In the genomic region with DNA sequence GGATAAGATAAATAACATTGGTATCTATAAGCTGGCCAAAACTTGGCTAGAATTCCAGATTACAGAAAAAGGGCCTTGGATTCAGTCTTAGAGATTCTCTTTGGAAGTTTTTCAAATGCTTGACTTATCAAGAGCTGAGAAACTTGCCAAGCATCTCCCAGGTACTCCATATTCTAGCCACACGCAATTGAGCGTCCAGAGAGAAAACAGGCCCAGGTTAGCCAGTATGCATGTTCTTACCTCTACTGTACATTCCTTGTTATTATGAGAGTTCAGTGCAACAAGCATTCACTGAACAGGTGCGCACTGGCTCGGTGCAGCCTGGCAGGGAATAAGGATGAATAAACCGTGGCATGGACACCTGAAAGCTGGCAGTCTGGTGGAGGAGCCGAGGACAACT, we compare ENCODE assay signal across 20 cellular contexts. TPM values are rescaled to one million over a fixed set of nuclear protein-coding genes. Genes with fewer than 3 reads are reported as not detected.
DNase-seq lines count a peak whose midpoint lies in the region; ATAC-seq and TF ChIP-seq lines count a peak whose summit lies in the region.
"Had no signal": no experiment of that assay in that cellular context is flagged by ENCODE, and none has a peak within 500 bp of the region (broad histone marks: within the 10 kb centered on the region; RNA-seq: fewer than 3 reads in every experiment).

No MANE protein-coding gene starts in this region.

- no peak overlapping the region for H3K4me3 Mint-ChIP-seq in activated T-cell treated with anti-CD3 and anti-CD28 coated beads, Interleukin-2, amount 50 U/mL, for 24 hours
- H3K4me3 Mint-ChIP-seq in activated T-cell treated with anti-CD3 and anti-CD28 coated beads, Interleukin-2, amount 50 U/mL, for 4 hours, result no peak overlapping the region
- no peak overlapping the region for H3K4me3 Mint-ChIP-seq in progenitor cell of endocrine pancreas (ENCODE audit: low read depth)

- H3K36me3 ChIP-seq in iPS-18a (ENCODE audit: control insufficient read depth, low read depth, low read length), result peaks cover 96% of the 10 kb centered on the region

- H3K27me3 ChIP-seq in iPS-18a (ENCODE audit: control insufficient read depth, insufficient read depth, low read length), result no peaks in the 10 kb centered on the region

- no peaks in the 10 kb centered on the region for H3K27me3 Mint-ChIP-seq in activated T-cell treated with anti-CD3 and anti-CD28 coated beads, Interleukin-2, amount 50 U/mL, for 24 hours
- H3K27me3 Mint-ChIP-seq in activated T-cell treated with anti-CD3 and anti-CD28 coated beads, Interleukin-2, amount 50 U/mL, for 4 hours (ENCODE audit: low read depth), result no peaks in the 10 kb centered on the region
- no peaks in the 10 kb centered on the region for H3K27me3 Mint-ChIP-seq in progenitor cell of endocrine pancreas

- peak overlapping the region; percentile 48 for H3K27ac Mint-ChIP-seq in activated T-cell treated with anti-CD3 and anti-CD28 coated beads, Interleukin-2, amount 50 U/mL, for 24 hours
- H3K27ac Mint-ChIP-seq in progenitor cell of endocrine pancreas, result peak overlapping the region; percentile 54

- ATAC-seq in activated T-cell treated with anti-CD3 and anti-CD28 coated beads, Interleukin-2, amount 50 U/mL, for 4 hours, result no peak
- ATAC-seq: Right ventricle myocardium inferior had no signal

- H3K4me1 ChIP-seq in iPS-18a (ENCODE audit: control insufficient read depth, low read depth, low read length), result no peaks in the 10 kb centered on the region

- no peaks in the 10 kb centered on the region for H3K9me3 Mint-ChIP-seq in activated T-cell treated with anti-CD3 and anti-CD28 coated beads, Interleukin-2, amount 50 U/mL, for 24 hours
- no peaks in the 10 kb centered on the region for H3K9me3 Mint-ChIP-seq in activated T-cell treated with anti-CD3 and anti-CD28 coated beads, Interleukin-2, amount 50 U/mL, for 4 hours
- H3K9me3 Mint-ChIP-seq in progenitor cell of endocrine pancreas (ENCODE audit: low read depth), result no peaks in the 10 kb centered on the region

- H3K9me3 ChIP-seq in iPS-18a (ENCODE audit: control insufficient read depth, low read depth, low read length), result no peaks in the 10 kb centered on the region
- H3K9me3 ChIP-seq: SK-N-SH had no signal

- H3K27ac ChIP-seq in iPS-18a (ENCODE audit: low read length), result peak overlapping the region; percentile 44
- H3K27ac ChIP-seq: 22Rv1, C4-2B had no signal

- H3K4me1 Mint-ChIP-seq in activated T-cell treated with anti-CD3 and anti-CD28 coated beads, Interleukin-2, amount 50 U/mL, for 24 hours (ENCODE audit: low read depth), result peaks cover 1% of the 10 kb centered on the region
- no peaks in the 10 kb centered on the region for H3K4me1 Mint-ChIP-seq in activated T-cell treated with anti-CD3 and anti-CD28 coated beads, Interleukin-2, amount 50 U/mL, for 4 hours (ENCODE audit: low read depth)
- peaks cover 5% of the 10 kb centered on the region for H3K4me1 Mint-ChIP-seq in progenitor cell of endocrine pancreas (ENCODE audit: low read depth)

- no peak overlapping the region for H3K9ac ChIP-seq in iPS-18a (ENCODE audit: low read length)
- H3K9ac ChIP-seq: SK-N-SH had no signal

- no peak overlapping the region for H3K4me3 ChIP-seq in iPS-18a (ENCODE audit: low read length)

- no peak for TF ChIP-seq CTCF in progenitor cell of endocrine pancreas (IDR thresholded peaks at IDR 0.05; ENCODE audit: unreplicated experiment)

- H3K36me3 Mint-ChIP-seq in activated T-cell treated with anti-CD3 and anti-CD28 coated beads, Interleukin-2, amount 50 U/mL, for 24 hours (ENCODE audit: low read depth), result peaks cover 98% of the 10 kb centered on the region
- H3K36me3 Mint-ChIP-seq in activated T-cell treated with anti-CD3 and anti-CD28 coated beads, Interleukin-2, amount 50 U/mL, for 4 hours (ENCODE audit: insufficient read depth), result peaks cover 53% of the 10 kb centered on the region
- peaks cover 36% of the 10 kb centered on the region for H3K36me3 Mint-ChIP-seq in progenitor cell of endocrine pancreas (ENCODE audit: insufficient read depth)

- DNase-seq in activated T-cell treated with anti-CD3 and anti-CD28 coated beads, Interleukin-2, amount 50 U/mL, for 24 hours, result no peak
- no peak for DNase-seq in activated T-cell treated with anti-CD3 and anti-CD28 coated beads, Interleukin-2, amount 50 U/mL, for 4 hours
- DNase-seq in M059J (ENCODE audit: low read depth) (peak; percentile 11), progenitor cell of endocrine pancreas (ENCODE audit: low spot score, unreplicated experiment) (no peak), Kasumi-1 (lab: John Stamatoyannopoulos, UW) (no peak)
- DNase-seq in stimulated activated CD4-positive, alpha-beta T cell treated with anti-CD3 and anti-CD28 coated beads, Interleukin-2, amount 100 ng/mL, for 24 hours, result no peak
- DNase-seq in NK-92 treated with Interleukin-12 subunit alpha and Interleukin-12 subunit beta, amount 100 ng/mL, for 24 hours (lab: John Stamatoyannopoulos, UW), result no peak
- DNase-seq: AML-193, DMS 273 treated with DMSO at 0.1 percent for 48 hours, GOT3, MM.1S, NCI-H1092, NCI-H146, NCI-H2029 treated with DMSO at 0.1 percent for 48 hours, NCI-H2171, SK-N-SH had no signal

RNA-seq across cellular contexts. Expression of gene CRNKL1, which starts 13.7 kb away (rescaled TPM):
- 10 to 100 TPM; 24.0 to 25.9 (median 24.3) TPM for total RNA-seq in activated T-cell treated with anti-CD3 and anti-CD28 coated beads, Interleukin-2, amount 50 U/mL, for 4 hours
- 32.7 and 44.2 TPM in 2 replicates for total RNA-seq in M059J (2014; rRNA removed; shearing (Covaris generic))
- total RNA-seq in progenitor cell of endocrine pancreas, result 30.0 and 31.5 TPM in 2 replicates

RNA-seq across cellular contexts. Expression of gene CFAP61, which starts 13.7 kb away (rescaled TPM):
- under 1 TPM in 1 of 3 donors, not detected in 2; 0.49 TPM for total RNA-seq in activated T-cell treated with anti-CD3 and anti-CD28 coated beads, Interleukin-2, amount 50 U/mL, for 4 hours
- 1.3 TPM in 1 of 2 replicates, not detected in the other for total RNA-seq in M059J (2014; rRNA removed; shearing (Covaris generic))
- total RNA-seq in progenitor cell of endocrine pancreas, result 2.2 and 2.6 TPM in 2 replicates

RNA-seq across cellular contexts. Expression of gene NAA20, which starts 21.4 kb away (rescaled TPM):
- 100 to 1,000 TPM; 115 to 121 (median 118) TPM for total RNA-seq in activated T-cell treated with anti-CD3 and anti-CD28 coated beads, Interleukin-2, amount 50 U/mL, for 4 hours
- 103 and 135 TPM in 2 replicates for total RNA-seq in M059J (2014; rRNA removed; shearing (Covaris generic))
- 38.1 and 40.8 TPM in 2 replicates for total RNA-seq in progenitor cell of endocrine pancreas
